In the genomic region with DNA sequence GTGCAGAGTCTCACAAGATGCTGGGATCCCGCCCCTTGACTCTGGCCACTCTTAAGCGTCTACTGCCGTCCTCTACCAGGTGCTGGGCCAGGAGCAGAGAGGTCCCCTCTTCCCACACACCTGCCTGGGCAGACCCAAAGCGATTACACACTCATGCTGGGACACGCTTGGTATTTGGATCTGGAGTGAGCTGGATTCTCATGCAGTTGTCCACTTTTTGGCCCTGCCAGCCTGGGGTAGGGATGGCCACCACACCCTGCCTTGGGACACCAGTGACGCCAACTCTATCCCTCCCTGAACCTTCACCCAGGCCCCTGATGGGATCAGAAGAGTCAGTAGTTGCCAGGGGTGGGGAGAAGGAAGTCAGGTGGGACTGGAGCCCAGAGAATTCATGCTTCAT, we compare ENCODE assay signal across 14 cellular contexts. TPM values are rescaled to one million over a fixed set of nuclear protein-coding genes. Genes with fewer than 3 reads are reported as not detected.
DNase-seq lines count a peak whose midpoint lies in the region; ATAC-seq and TF ChIP-seq lines count a peak whose summit lies in the region.
"Had no signal": no experiment of that assay in that cellular context is flagged by ENCODE, and none has a peak within 500 bp of the region (broad histone marks: within the 10 kb centered on the region; RNA-seq: fewer than 3 reads in every experiment).

No MANE protein-coding gene starts in this region.

- no peak for TF ChIP-seq POLR2A in adrenal gland (IDR thresholded peaks at IDR 0.05)

- peaks cover 79% of the 10 kb centered on the region for H3K4me1 Mint-ChIP-seq in activated T-helper 1 cell treated with anti-CD3 and anti-CD28 coated beads, Interleukin-12 subunit alpha, Interleukin-12 subunit beta, Interleukin-2, Interleukin-4 antibody, amounts not matched to agents 30 ng/mL and 10 ng/mL and 1 ng/mL, durations not matched to agents 14 hours and 24 hours and 36 hours (ENCODE audit: low read depth)

- H3K4me1 ChIP-seq in right atrium auricular region (peaks cover 0 to 42% of the 10 kb centered on the region in 2 donors), muscle layer of colon (ENCODE audit: insufficient read depth, low read length) (peaks cover 72% of the 10 kb centered on the region), adrenal gland (replicated peaks in 1 of 2) (peaks cover 0 to 4% of the 10 kb centered on the region in 2 donors)
- H3K4me1 ChIP-seq: pancreas had no signal

- H3K27me3 ChIP-seq in right atrium auricular region: no peaks in the 10 kb centered on the region
- H3K27me3 ChIP-seq in muscle layer of colon (ENCODE audit: control insufficient read depth in 1 of 2, insufficient read depth in 2 of 2, low read length in 2 of 2): no peaks in the 10 kb centered on the region
- no peaks in the 10 kb centered on the region for H3K27me3 ChIP-seq in adrenal gland
- H3K27me3 ChIP-seq: pancreas had no signal

- DNase-seq in right atrium auricular region (ENCODE audit: low spot score) (no peak), cardiac septum (ENCODE audit: low spot score) (no peak), adrenal gland (no peak), GM19240 (ENCODE audit: insufficient read length, low spot score) (no peak), NCI-H2171 treated with DMSO at 0.1 percent for 48 hours (lab: John Stamatoyannopoulos, UW) (no peak)
- DNase-seq in activated T-helper 1 cell treated with anti-CD3 and anti-CD28 coated beads, Interleukin-12 subunit alpha, Interleukin-12 subunit beta, Interleukin-2, Interleukin-4 antibody, amounts not matched to agents 30 ng/mL and 10 ng/mL and 1 ng/mL, durations not matched to agents 14 hours and 24 hours and 36 hours (ENCODE audit: low spot score): no peak
- DNase-seq: activated CD8-positive, alpha-beta memory T cell treated with anti-CD3 and anti-CD28 coated beads, Interleukin-2, amount 50 U/mL, for 48 hours; NCI-H2227 treated with DMSO at 0.1 percent for 48 hours; stimulated activated CD4-positive, alpha-beta T cell treated with anti-CD3 and anti-CD28 coated beads, Interleukin-1b, Interleukin-23, amount 100 ng/mL, for 48 hours; T1000 had no signal

- no peak for ATAC-seq in GM18502 (IDR thresholded peaks at IDR 0.05; ENCODE audit: poor library complexity, unreplicated experiment)

- H3K9ac ChIP-seq in muscle layer of colon (ENCODE audit: low read length): no peak overlapping the region

- TF ChIP-seq CTCF in right atrium auricular region (IDR thresholded peaks at IDR 0.05) (no peak), adrenal gland (IDR thresholded peaks at IDR 0.05) (no peak)

- H3K27ac ChIP-seq in right atrium auricular region (peak overlapping the region; percentile 23 to 24), muscle layer of colon (ENCODE audit: low read depth, low read length) (peak overlapping the region; percentile 30), adrenal gland (no peak overlapping the region)
- H3K27ac ChIP-seq: pancreas had no signal

- H3K36me3 ChIP-seq in right atrium auricular region: no peaks in the 10 kb centered on the region
- H3K36me3 ChIP-seq in muscle layer of colon (ENCODE audit: insufficient read depth, low read length): peaks cover 9% of the 10 kb centered on the region
- no peaks in the 10 kb centered on the region for H3K36me3 ChIP-seq in adrenal gland (replicated peaks in 1 of 2)
- H3K36me3 ChIP-seq: pancreas had no signal

- peak overlapping the region; percentile 41 for H3K27ac Mint-ChIP-seq in activated T-helper 1 cell treated with anti-CD3 and anti-CD28 coated beads, Interleukin-12 subunit alpha, Interleukin-12 subunit beta, Interleukin-2, Interleukin-4 antibody, amounts not matched to agents 30 ng/mL and 10 ng/mL and 1 ng/mL, durations not matched to agents 14 hours and 24 hours and 36 hours
- H3K27ac Mint-ChIP-seq: HFFc6 had no signal

- H3K36me3 Mint-ChIP-seq in activated T-helper 1 cell treated with anti-CD3 and anti-CD28 coated beads, Interleukin-12 subunit alpha, Interleukin-12 subunit beta, Interleukin-2, Interleukin-4 antibody, amounts not matched to agents 30 ng/mL and 10 ng/mL and 1 ng/mL, durations not matched to agents 14 hours and 24 hours and 36 hours (ENCODE audit: low read depth): peaks cover 52% of the 10 kb centered on the region

- WGBS in adrenal gland, 4 donors: 72 to 91% (median 83%) methylated on average over 4 to 6 of the region's 6 CpGs

- H3K9me3 ChIP-seq in right atrium auricular region: peaks cover 0 to 6% of the 10 kb centered on the region in 2 donors
- H3K9me3 ChIP-seq in muscle layer of colon (ENCODE audit: low read length): no peaks in the 10 kb centered on the region
- no peaks in the 10 kb centered on the region for H3K9me3 ChIP-seq in adrenal gland (replicated peaks in 1 of 3)
- H3K9me3 ChIP-seq: pancreas had no signal

- no peak overlapping the region for H3K4me3 Mint-ChIP-seq in activated T-helper 1 cell treated with anti-CD3 and anti-CD28 coated beads, Interleukin-12 subunit alpha, Interleukin-12 subunit beta, Interleukin-2, Interleukin-4 antibody, amounts not matched to agents 30 ng/mL and 10 ng/mL and 1 ng/mL, durations not matched to agents 14 hours and 24 hours and 36 hours
- H3K4me3 Mint-ChIP-seq: HFFc6 had no signal

- no peak overlapping the region for H3K4me3 ChIP-seq in right atrium auricular region
- H3K4me3 ChIP-seq in muscle layer of colon (ENCODE audit: low read depth in 1 of 2, low read length in 2 of 2): no peak overlapping the region
- H3K4me3 ChIP-seq in adrenal gland: no peak overlapping the region
- H3K4me3 ChIP-seq: pancreas had no signal

- H3K27me3 Mint-ChIP-seq in activated T-helper 1 cell treated with anti-CD3 and anti-CD28 coated beads, Interleukin-12 subunit alpha, Interleukin-12 subunit beta, Interleukin-2, Interleukin-4 antibody, amounts not matched to agents 30 ng/mL and 10 ng/mL and 1 ng/mL, durations not matched to agents 14 hours and 24 hours and 36 hours (ENCODE audit: insufficient read depth): peaks cover 1% of the 10 kb centered on the region

- H3K9me3 Mint-ChIP-seq in activated T-helper 1 cell treated with anti-CD3 and anti-CD28 coated beads, Interleukin-12 subunit alpha, Interleukin-12 subunit beta, Interleukin-2, Interleukin-4 antibody, amounts not matched to agents 30 ng/mL and 10 ng/mL and 1 ng/mL, durations not matched to agents 14 hours and 24 hours and 36 hours: peaks cover 16% of the 10 kb centered on the region
- H3K9me3 Mint-ChIP-seq: HFFc6 had no signal

- intact Hi-C loops in cardiac septum (cut with DNase I) (no loop called here), adrenal gland (cut with DNase I) (no loop called here)
- intact Hi-C loops in activated T-helper 1 cell treated with anti-CD3 and anti-CD28 coated beads, Interleukin-12 subunit alpha, Interleukin-12 subunit beta, Interleukin-2, Interleukin-4 antibody, amounts not matched to agents 30 ng/mL and 10 ng/mL and 1 ng/mL, durations not matched to agents 14 hours and 24 hours and 36 hours (cut with micrococcal nuclease): loop anchor here (5.0 kb wide), 1 partner anchor 227 kb away; no protein-coding TSS in a partner anchor

RNA-seq across cellular contexts. Expression of a gene that starts 28.6 kb away (rescaled TPM):
- total RNA-seq in right atrium auricular region (10 to 100 TPM; 10.8 to 11.0 TPM), cardiac septum (10.5 TPM), adrenal gland (10 to 100 TPM in 7 of 8 donors, 1 to 10 TPM in 1; 8.3 to 22.7 (median 14.6) TPM)
- 38.3 and 38.5 TPM in 2 replicates for total RNA-seq in activated T-helper 1 cell treated with anti-CD3 and anti-CD28 coated beads, Interleukin-12 subunit alpha, Interleukin-12 subunit beta, Interleukin-2, Interleukin-4 antibody, amounts not matched to agents 30 ng/mL and 10 ng/mL and 1 ng/mL, durations not matched to agents 14 hours and 24 hours and 36 hours
- 1 to 10 TPM; 3.0 to 8.3 (median 3.6) TPM for polyA plus RNA-seq in adrenal gland

Comparison
In these comparisons a context has a peak if more than half of its experiments do, and no peak if none do; other contexts are left out.
1. H3K27ac ChIP-seq: peak in right atrium auricular region (2 of 2) and muscle layer of colon (single experiment); none in adrenal gland (0 of 5).